Comparison of ENCODE assay signal across 11 cellular contexts in the genomic region with DNA sequence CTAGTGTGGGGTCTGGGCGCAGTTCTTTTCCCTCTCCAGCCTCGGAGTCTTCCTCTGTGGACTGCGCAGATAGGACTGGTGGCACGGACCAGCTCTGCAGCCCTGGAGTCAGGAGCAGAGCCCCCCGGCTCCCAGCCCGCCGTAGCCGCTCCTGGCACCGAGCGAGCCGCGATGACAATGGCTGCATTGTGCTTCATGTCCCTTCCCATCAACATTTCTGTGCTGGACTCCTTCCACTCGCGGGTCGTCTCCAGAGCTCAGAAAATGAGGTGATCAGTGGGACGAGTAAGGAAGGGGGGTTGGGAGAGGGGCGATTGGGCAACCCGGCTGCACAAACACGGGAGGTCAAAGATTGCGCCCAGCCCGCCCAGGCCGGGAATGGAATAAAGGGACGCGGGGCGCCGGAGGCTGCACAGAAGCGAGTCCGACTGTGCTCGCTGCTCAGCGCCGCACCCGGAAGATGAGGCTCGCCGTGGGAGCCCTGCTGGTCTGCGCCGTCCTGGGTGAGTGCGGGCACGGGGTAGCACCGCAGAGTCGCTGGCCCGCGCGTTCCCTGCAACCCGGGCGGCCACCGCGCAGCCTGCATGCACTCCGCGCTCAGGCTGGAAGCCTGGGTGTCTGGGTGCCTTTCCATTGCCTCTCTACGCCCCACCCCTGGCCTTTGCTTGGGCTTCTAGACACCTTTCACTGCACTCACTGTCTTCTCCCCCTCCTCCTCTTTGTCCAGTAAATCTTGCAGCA. TPM values are rescaled to one million over a fixed set of nuclear protein-coding genes. Genes with fewer than 3 reads are reported as not detected.
DNase-seq lines count a peak whose midpoint lies in the region; ATAC-seq and TF ChIP-seq lines count a peak whose summit lies in the region.
"Had no signal": no experiment of that assay in that cellular context is flagged by ENCODE, and none has a peak within 500 bp of the region (broad histone marks: within the 10 kb centered on the region; RNA-seq: fewer than 3 reads in every experiment).

A gene (plus strand): TSS at position 413 of the 741 bp plus-strand sequence. CDS start 48 bp downstream, at position 461.

- peak; percentile 6 for DNase-seq in activated CD4-positive, alpha-beta T cell treated with anti-CD3 and anti-CD28 coated beads for 48 hours
- no peak for DNase-seq in activated CD4-positive, alpha-beta T cell treated with anti-CD3 and anti-CD28 coated beads, Interleukin-2, amount 50 U/mL, for 4 hours
- DNase-seq in coronary artery (ENCODE audit: low spot score) (no peak), left colon (no peak), GDM1 (lab: John Stamatoyannopoulos, UW) (no peak)
- DNase-seq in effector CD4-positive, alpha-beta T cell: no peak
- DNase-seq: activated CD4-positive, alpha-beta T cell treated with anti-CD3 and anti-CD28 coated beads for 36 hours; gastrocnemius medialis had no signal

- peak within 1 kb of the TSS; percentile 39 for H3K4me3 ChIP-seq in coronary artery
- peak within 1 kb of the TSS; percentile 52 to 69 (median 60) for H3K4me3 ChIP-seq in subcutaneous abdominal adipose tissue (ENCODE audit: low read depth in 1 of 5, low read length in 5 of 5)

- H3K27ac ChIP-seq in coronary artery (no peak within 1 kb of the TSS), subcutaneous abdominal adipose tissue (ENCODE audit: low read depth, low read length) (peak within 1 kb of the TSS; percentile 52)
- H3K27ac ChIP-seq: gastrocnemius medialis, RWPE1 had no signal

- peak within 1 kb of the TSS in 1 of 5 donors; percentile 29 for H3K9ac ChIP-seq in subcutaneous abdominal adipose tissue (ENCODE audit: low read length in 5 of 5)

- H3K36me3 ChIP-seq in subcutaneous abdominal adipose tissue (ENCODE audit: control insufficient read depth in 5 of 5, insufficient read depth in 5 of 5, low read length in 5 of 5): no peaks in the 10 kb centered on the region
- H3K36me3 ChIP-seq: gastrocnemius medialis had no signal

- H3K4me1 ChIP-seq in subcutaneous abdominal adipose tissue (ENCODE audit: control insufficient read depth in 5 of 5, insufficient read depth in 5 of 5, low read length in 5 of 5): peaks cover 6 to 43% (median 35%) of the 10 kb centered on the region in 5 donors
- H3K4me1 ChIP-seq: gastrocnemius medialis had no signal

- peak; percentile 43 for ATAC-seq in left colon
- no peak for ATAC-seq in HG03196 (IDR thresholded peaks at IDR 0.05; ENCODE audit: unreplicated experiment)
- ATAC-seq: activated CD4-positive, alpha-beta T cell treated with anti-CD3 and anti-CD28 coated beads for 36 hours; gastrocnemius medialis had no signal

- no peaks in the 10 kb centered on the region for H3K9me3 ChIP-seq in subcutaneous abdominal adipose tissue (ENCODE audit: control insufficient read depth in 5 of 5, low read length in 5 of 5)
- H3K9me3 ChIP-seq: gastrocnemius medialis had no signal

- no peak for TF ChIP-seq CTCF in coronary artery (IDR thresholded peaks at IDR 0.05)

- intact Hi-C loops in left colon (cut with DNase I, micrococcal nuclease): no loop called here

- peaks cover 0 to 23% (median 0%) of the 10 kb centered on the region in 5 donors for H3K27me3 ChIP-seq in subcutaneous abdominal adipose tissue (ENCODE audit: control insufficient read depth in 5 of 5, insufficient read depth in 4 of 5, low read length in 5 of 5)

RNA-seq across cellular contexts. Expression of the gene that starts here (rescaled TPM):
- total RNA-seq in left colon: 1 to 10 TPM in 1 of 2 donors, under 1 TPM in 1; 0.85 to 2.6 TPM
